In the genomic region with DNA sequence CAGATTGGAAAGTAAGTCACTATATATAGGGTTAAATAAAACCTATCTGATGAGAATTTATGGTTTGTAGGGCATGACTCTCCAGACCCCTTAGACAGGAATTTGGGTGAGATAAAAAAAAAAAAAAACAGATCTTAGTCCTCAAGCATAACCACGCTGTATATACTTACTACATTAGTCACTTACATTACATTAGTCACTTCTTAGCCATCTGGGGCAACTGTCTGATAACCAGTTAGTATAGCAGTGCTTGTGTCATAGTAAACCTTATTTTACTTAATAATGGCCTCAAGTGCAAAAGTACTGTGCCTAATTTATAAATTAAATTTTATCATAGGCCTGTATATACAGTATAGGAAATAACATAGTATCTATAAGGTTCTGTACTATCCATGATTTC, we compare ENCODE assay signal across 19 cellular contexts.
DNase-seq lines count a peak whose midpoint lies in the region; ATAC-seq and TF ChIP-seq lines count a peak whose summit lies in the region.
"Had no signal": no experiment of that assay in that cellular context is flagged by ENCODE, and none has a peak within 500 bp of the region (broad histone marks: within the 10 kb centered on the region; RNA-seq: fewer than 3 reads in every experiment).

No MANE protein-coding gene starts in this region.

- DNase-seq in ELR (ENCODE audit: low read depth) (peak; percentile 79), PC-3 (peak; percentile 52), epithelial cell of esophagus (ENCODE audit: low read depth) (peak; percentile 48), renal cortical epithelial cell (ENCODE audit: low read depth) (peak; percentile 10), RPMI8226 (no peak), right lobe of liver (no peak)
- DNase-seq in activated naive CD8-positive, alpha-beta T cell treated with anti-CD3 and anti-CD28 coated beads, Interleukin-2, amount 50 U/mL, for 24 hours: no peak
- DNase-seq in activated CD4-positive, alpha-beta memory T cell treated with anti-CD3 and anti-CD28 coated beads for 36 hours: no peak
- DNase-seq: activated CD4-positive, alpha-beta T cell treated with anti-CD3 and anti-CD28 coated beads, Interleukin-2, amount 50 U/mL, for 1 hour; BE2C; cortex of kidney; GDM1; naive thymus-derived CD4-positive, alpha-beta T cell; NCI-H1930; pancreas; sigmoid colon; stimulated activated CD4-positive, alpha-beta T cell treated with anti-CD3 and anti-CD28 coated beads, Interleukin-4, amount 100 ng/mL, for 1 hour had no signal

- H3F3A ChIP-seq in PC-3 (ENCODE audit: low read length, unreplicated experiment): no peaks in the 10 kb centered on the region

- TF ChIP-seq POLR2A in right lobe of liver (IDR thresholded peaks at IDR 0.05): no peak

- H3K4me3 Mint-ChIP-seq in activated naive CD8-positive, alpha-beta T cell treated with anti-CD3 and anti-CD28 coated beads, Interleukin-2, amount 50 U/mL, for 24 hours: no peak overlapping the region
- no peak overlapping the region for H3K4me3 Mint-ChIP-seq in activated CD4-positive, alpha-beta memory T cell treated with anti-CD3 and anti-CD28 coated beads for 36 hours
- H3K4me3 Mint-ChIP-seq: naive thymus-derived CD4-positive, alpha-beta T cell had no signal

- H3K36me3 Mint-ChIP-seq in activated naive CD8-positive, alpha-beta T cell treated with anti-CD3 and anti-CD28 coated beads, Interleukin-2, amount 50 U/mL, for 24 hours (ENCODE audit: low read depth): no peaks in the 10 kb centered on the region
- no peaks in the 10 kb centered on the region for H3K36me3 Mint-ChIP-seq in activated CD4-positive, alpha-beta memory T cell treated with anti-CD3 and anti-CD28 coated beads for 36 hours
- H3K36me3 Mint-ChIP-seq: naive thymus-derived CD4-positive, alpha-beta T cell had no signal

- no peak overlapping the region for H3K4me2 ChIP-seq in PC-3 (ENCODE audit: low read length)

- H3K9me3 ChIP-seq in PC-3 (ENCODE audit: low read length) (no peaks in the 10 kb centered on the region), right lobe of liver (no peaks in the 10 kb centered on the region)
- H3K9me3 ChIP-seq: ascending aorta, BE2C, pancreas, sigmoid colon had no signal

- H3K4me1 ChIP-seq in PC-3 (ENCODE audit: insufficient read depth, low read length): peaks cover 4% of the 10 kb centered on the region; the same call in 1 of the 2 replicates
- no peaks in the 10 kb centered on the region for H3K4me1 ChIP-seq in right lobe of liver
- H3K4me1 ChIP-seq: ascending aorta, BE2C, pancreas, sigmoid colon had no signal

- H3K79me2 ChIP-seq in PC-3 (ENCODE audit: low read length): no peaks in the 10 kb centered on the region

- BruUV-seq in PC-3 (replicated peaks; lab: Mats Ljungman, UMichigan): no TSS peak

- H3K27ac Mint-ChIP-seq in activated naive CD8-positive, alpha-beta T cell treated with anti-CD3 and anti-CD28 coated beads, Interleukin-2, amount 50 U/mL, for 24 hours: no peak overlapping the region
- no peak overlapping the region for H3K27ac Mint-ChIP-seq in activated CD4-positive, alpha-beta memory T cell treated with anti-CD3 and anti-CD28 coated beads for 36 hours
- H3K27ac Mint-ChIP-seq: naive thymus-derived CD4-positive, alpha-beta T cell had no signal

- H3K9me2 ChIP-seq in PC-3 (replicated peaks; ENCODE audit: low read length): no peaks in the 10 kb centered on the region

- no peaks in the 10 kb centered on the region for H4K20me1 ChIP-seq in PC-3 (ENCODE audit: low read length)

- intact Hi-C loops in PC-3 (cut with micrococcal nuclease) (no loop called here), right lobe of liver (cut with DNase I) (no loop called here)
- intact Hi-C loops in activated CD4-positive, alpha-beta memory T cell treated with anti-CD3 and anti-CD28 coated beads for 36 hours (cut with micrococcal nuclease): no loop called here

- CTCF ChIA-PET in PC-3 (lab: Charles Lee): no interaction called here
- CTCF ChIA-PET in activated CD4-positive, alpha-beta memory T cell treated with anti-CD3 and anti-CD28 coated beads for 36 hours (lab: Charles Lee): no interaction called here

- no peak overlapping the region for H3K27ac ChIP-seq in PC-3 (ENCODE audit: low read length)
- no peak overlapping the region for H3K27ac ChIP-seq in right lobe of liver
- H3K27ac ChIP-seq: ascending aorta, pancreas, RWPE1, sigmoid colon had no signal

- no peaks in the 10 kb centered on the region for H3K27me3 ChIP-seq in PC-3 (ENCODE audit: low read length)
- no peaks in the 10 kb centered on the region for H3K27me3 ChIP-seq in right lobe of liver
- H3K27me3 ChIP-seq: ascending aorta, BE2C, sigmoid colon had no signal

- H3K9ac ChIP-seq in PC-3 (ENCODE audit: low read length): no peak overlapping the region

- POLR2A ChIA-PET in PC-3 (lab: Charles Lee; ENCODE audit: unreplicated experiment): interaction anchor here (0.6 kb wide), 1 partner anchor 345 kb away, joined by 3 read pairs; no protein-coding TSS in a partner anchor
- POLR2A ChIA-PET in activated CD4-positive, alpha-beta memory T cell treated with anti-CD3 and anti-CD28 coated beads for 36 hours (lab: Charles Lee): no interaction called here

- H3K36me3 ChIP-seq in PC-3 (ENCODE audit: low read depth, low read length) (no peaks in the 10 kb centered on the region), right lobe of liver (no peaks in the 10 kb centered on the region)
- H3K36me3 ChIP-seq: ascending aorta, BE2C, pancreas, sigmoid colon had no signal

- WGBS in right lobe of liver (ENCODE audit: insufficient coverage, low coverage, low lambda C conversion rate, missing lambda C conversion rate): 77% methylated on average over 1 of the region's 1 CpG

- ATAC-seq in PC-3 (peak; percentile 93), right lobe of liver (no peak)
- ATAC-seq in activated naive CD8-positive, alpha-beta T cell treated with anti-CD3 and anti-CD28 coated beads, Interleukin-2, amount 50 U/mL, for 24 hours: no peak
- ATAC-seq: naive thymus-derived CD4-positive, alpha-beta T cell; pancreas had no signal

- H2AFZ ChIP-seq in PC-3 (ENCODE audit: low read length): no peak overlapping the region

- H3K9me3 Mint-ChIP-seq in activated naive CD8-positive, alpha-beta T cell treated with anti-CD3 and anti-CD28 coated beads, Interleukin-2, amount 50 U/mL, for 24 hours: peaks cover 3% of the 10 kb centered on the region
- no peaks in the 10 kb centered on the region for H3K9me3 Mint-ChIP-seq in activated CD4-positive, alpha-beta memory T cell treated with anti-CD3 and anti-CD28 coated beads for 36 hours

- TF ChIP-seq CTCF in PC-3 (conservative IDR thresholded peaks at IDR 0.05; ENCODE audit: low read depth, low read length) (no peak), epithelial cell of esophagus (IDR thresholded peaks at IDR 0.05; ENCODE audit: insufficient read depth, low read depth, low read length, missing control alignments) (no peak), right lobe of liver (IDR thresholded peaks at IDR 0.05) (no peak)

- H3K4me1 Mint-ChIP-seq in activated naive CD8-positive, alpha-beta T cell treated with anti-CD3 and anti-CD28 coated beads, Interleukin-2, amount 50 U/mL, for 24 hours: no peaks in the 10 kb centered on the region
- H3K4me1 Mint-ChIP-seq in activated CD4-positive, alpha-beta memory T cell treated with anti-CD3 and anti-CD28 coated beads for 36 hours (ENCODE audit: low read depth): no peaks in the 10 kb centered on the region
- H3K4me1 Mint-ChIP-seq: naive thymus-derived CD4-positive, alpha-beta T cell had no signal

- no peaks in the 10 kb centered on the region for H3K27me3 Mint-ChIP-seq in activated naive CD8-positive, alpha-beta T cell treated with anti-CD3 and anti-CD28 coated beads, Interleukin-2, amount 50 U/mL, for 24 hours
- no peaks in the 10 kb centered on the region for H3K27me3 Mint-ChIP-seq in activated CD4-positive, alpha-beta memory T cell treated with anti-CD3 and anti-CD28 coated beads for 36 hours
- H3K27me3 Mint-ChIP-seq: naive thymus-derived CD4-positive, alpha-beta T cell had no signal

- no peak overlapping the region for H3K4me3 ChIP-seq in PC-3 (ENCODE audit: low read length)
- H3K4me3 ChIP-seq in epithelial cell of esophagus (ENCODE audit: low read length): no peak overlapping the region
- H3K4me3 ChIP-seq in right lobe of liver: no peak overlapping the region
- H3K4me3 ChIP-seq: ascending aorta, pancreas, sigmoid colon had no signal

Comparison
In these comparisons a context has a peak if more than half of its experiments do, and no peak if none do; other contexts are left out.
1. DNase-seq: peak in ELR (single experiment), PC-3 (single experiment), epithelial cell of esophagus (single experiment) and renal cortical epithelial cell (single experiment); none in activated naive CD8-positive, alpha-beta T cell treated with anti-CD3 and anti-CD28 coated beads, Interleukin-2, amount 50 U/mL, for 24 hours (single experiment), activated CD4-positive, alpha-beta memory T cell treated with anti-CD3 and anti-CD28 coated beads for 36 hours (single experiment), RPMI8226 (single experiment) and right lobe of liver (0 of 3).